In genomic region chr5:107149243-107149642, GRCh38 we compare ENCODE assay signal across 15 cellular contexts.
DNase-seq lines count a peak whose midpoint lies in the region; ATAC-seq and TF ChIP-seq lines count a peak whose summit lies in the region.
"Had no signal": no experiment of that assay in that cellular context is flagged by ENCODE, and none has a peak within 500 bp of the region (broad histone marks: within the 10 kb centered on the region; RNA-seq: fewer than 3 reads in every experiment).

No MANE protein-coding gene starts in this region.

- intact Hi-C loops in Calu3 (cut with micrococcal nuclease; ENCODE audit: unreplicated experiment) = no loop called here
- intact Hi-C loops in dorsolateral prefrontal cortex (cut with DNase I) = no loop called here

- BruUV-seq in Calu3 (replicated peaks; lab: Mats Ljungman, UMichigan) = no TSS peak

- DNase-seq in AML-193 (lab: John Stamatoyannopoulos, UW) (no peak), Calu3 (no peak), SKM-1 (lab: John Stamatoyannopoulos, UW; ENCODE audit: unreplicated experiment) (no peak), dorsolateral prefrontal cortex (no peak)
- DNase-seq: activated naive CD4-positive, alpha-beta T cell treated with Interleukin-2 at 50 U/mL for 16 hours; mucosa of descending colon; NCI-H1436; NCI-H774; retina had no signal

- no peaks in the 10 kb centered on the region for H3K27me3 ChIP-seq in dorsolateral prefrontal cortex
- H3K27me3 ChIP-seq: esophagus muscularis mucosa had no signal

- ATAC-seq in GM18511 (IDR thresholded peaks at IDR 0.05; ENCODE audit: unreplicated experiment) (peak; percentile 95), GM19468 (IDR thresholded peaks at IDR 0.05; ENCODE audit: extremely low read depth, unreplicated experiment) (peak; percentile 87), HG02938 (IDR thresholded peaks at IDR 0.05; ENCODE audit: unreplicated experiment) (peak; percentile 94), HG03565 (IDR thresholded peaks at IDR 0.05; ENCODE audit: unreplicated experiment) (peak; percentile 91)
- ATAC-seq: mucosa of descending colon had no signal

- H3K36me3 Mint-ChIP-seq in Calu3 (ENCODE audit: insufficient read depth, unreplicated experiment) = no peaks in the 10 kb centered on the region

- no peak overlapping the region for H3K4me3 Mint-ChIP-seq in Calu3 (ENCODE audit: low read depth, unreplicated experiment)
- H3K4me3 Mint-ChIP-seq: central memory CD8-positive, alpha-beta T cell had no signal

- no peak for TF ChIP-seq CTCF in Calu3 (IDR thresholded peaks at IDR 0.05; ENCODE audit: unreplicated experiment)
- TF ChIP-seq CTCF in dorsolateral prefrontal cortex (IDR thresholded peaks at IDR 0.05 in 54 of 56, conservative IDR thresholded peaks at IDR 0.05 in 2 of 56; ENCODE audit: low read depth in 1 of 56, partially characterized antibody in 56 of 56) = no peak

- no peak overlapping the region for H3K27ac ChIP-seq in dorsolateral prefrontal cortex
- H3K27ac ChIP-seq: esophagus muscularis mucosa had no signal

- H3K27ac Mint-ChIP-seq in Calu3 (ENCODE audit: unreplicated experiment) = no peak overlapping the region

- H3K4me1 Mint-ChIP-seq in Calu3 (ENCODE audit: low read depth, unreplicated experiment) = peaks cover 9% of the 10 kb centered on the region
- H3K4me1 Mint-ChIP-seq: central memory CD8-positive, alpha-beta T cell had no signal

- no peaks in the 10 kb centered on the region for H3K27me3 Mint-ChIP-seq in Calu3 (ENCODE audit: unreplicated experiment)

- CTCF ChIA-PET in Calu3 (lab: Charles Lee) = no interaction called here

- no peak overlapping the region for H3K4me3 ChIP-seq in dorsolateral prefrontal cortex
- H3K4me3 ChIP-seq: esophagus muscularis mucosa, mucosa of descending colon had no signal

- H3K9me3 Mint-ChIP-seq in Calu3 (ENCODE audit: low read depth, unreplicated experiment) = no peaks in the 10 kb centered on the region
- H3K9me3 Mint-ChIP-seq: central memory CD8-positive, alpha-beta T cell had no signal
